Comparison of ENCODE assay signal across 16 cellular contexts in the genomic region with DNA sequence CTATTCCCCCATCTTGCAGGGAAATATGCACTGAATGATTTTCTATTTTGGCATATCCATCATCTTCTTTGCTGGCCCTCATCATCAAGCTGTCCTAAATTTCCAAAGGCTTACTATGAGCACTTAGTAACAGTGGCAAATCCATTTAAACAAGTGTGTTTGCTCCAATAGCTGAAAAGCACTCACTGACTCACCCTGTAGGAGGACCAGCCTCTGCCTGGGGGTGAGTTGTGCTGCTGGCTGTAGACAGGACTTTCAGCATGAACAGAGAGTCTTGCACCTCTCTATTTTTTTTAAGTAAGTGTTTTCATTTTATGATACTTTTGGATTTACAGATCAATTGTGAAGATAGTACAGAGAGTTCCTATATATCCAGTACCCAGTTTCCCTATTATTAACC.
"Had no signal": no experiment of that assay in that cellular context is flagged by ENCODE, and none has a peak within 500 bp of the region (broad histone marks: within the 10 kb centered on the region; RNA-seq: fewer than 3 reads in every experiment).

No MANE protein-coding gene starts in this region.

- ATAC-seq: activated CD8-positive, alpha-beta T cell treated with anti-CD3 and anti-CD28 coated beads for 36 hours; left lobe of liver; stimulated activated effector memory CD8-positive, alpha-beta T cell treated with anti-CD3 and anti-CD28 coated beads, Interleukin-12 subunit alpha, Interleukin-12 subunit beta, amount 100 ng/mL, for 72 hours; WTC11 had no signal

- H3K9ac ChIP-seq: parathyroid adenoma had no signal

- DNase-seq: activated CD4-positive, alpha-beta T cell treated with anti-CD3 and anti-CD28 coated beads for 4 hours; activated CD8-positive, alpha-beta memory T cell treated with anti-CD3 and anti-CD28 coated beads, Interleukin-2, amount 50 U/mL, for 4 hours; activated CD8-positive, alpha-beta T cell treated with anti-CD3 and anti-CD28 coated beads for 36 hours; activated gamma-delta T cell; activated T-cell treated with anti-CD3 and anti-CD28 coated beads, Interleukin-2, amount 50 U/mL, for 48 hours; amygdala; cerebellar nuclear complex; effector CD8-positive, alpha-beta T cell; naive B cell; T-helper 2 cell had no signal

- H3K4me3 Mint-ChIP-seq: activated CD8-positive, alpha-beta T cell treated with anti-CD3 and anti-CD28 coated beads for 36 hours; activated naive CD8-positive, alpha-beta T cell; brain; stimulated activated effector memory CD8-positive, alpha-beta T cell treated with anti-CD3 and anti-CD28 coated beads, Interleukin-12 subunit alpha, Interleukin-12 subunit beta, amount 100 ng/mL, for 72 hours; WTC11 had no signal

- H3K9me3 Mint-ChIP-seq: activated CD8-positive, alpha-beta T cell treated with anti-CD3 and anti-CD28 coated beads for 36 hours; brain; stimulated activated effector memory CD8-positive, alpha-beta T cell treated with anti-CD3 and anti-CD28 coated beads, Interleukin-12 subunit alpha, Interleukin-12 subunit beta, amount 100 ng/mL, for 72 hours; WTC11 had no signal

- H3K4me1 Mint-ChIP-seq: naive B cell; stimulated activated effector memory CD8-positive, alpha-beta T cell treated with anti-CD3 and anti-CD28 coated beads, Interleukin-12 subunit alpha, Interleukin-12 subunit beta, amount 100 ng/mL, for 72 hours had no signal

- H2AFZ ChIP-seq: parathyroid adenoma had no signal

- H3K27ac ChIP-seq: parathyroid adenoma had no signal

- H3K4me1 ChIP-seq: parathyroid adenoma had no signal

- H3K27ac Mint-ChIP-seq: activated CD8-positive, alpha-beta T cell treated with anti-CD3 and anti-CD28 coated beads for 36 hours; activated naive CD8-positive, alpha-beta T cell; brain; naive B cell; stimulated activated effector memory CD8-positive, alpha-beta T cell treated with anti-CD3 and anti-CD28 coated beads, Interleukin-12 subunit alpha, Interleukin-12 subunit beta, amount 100 ng/mL, for 72 hours; WTC11 had no signal

- H3K79me2 ChIP-seq: parathyroid adenoma had no signal

- H3K36me3 Mint-ChIP-seq: activated naive CD8-positive, alpha-beta T cell; brain; naive B cell; stimulated activated effector memory CD8-positive, alpha-beta T cell treated with anti-CD3 and anti-CD28 coated beads, Interleukin-12 subunit alpha, Interleukin-12 subunit beta, amount 100 ng/mL, for 72 hours; WTC11 had no signal
